In genomic region chr1:171742577-171742922, GRCh38 we compare ENCODE assay signal across 8 cellular contexts. TPM values are rescaled to one million over a fixed set of nuclear protein-coding genes. Genes with fewer than 3 reads are reported as not detected.
DNase-seq lines count a peak whose midpoint lies in the region; ATAC-seq and TF ChIP-seq lines count a peak whose summit lies in the region.

No MANE protein-coding gene starts in this region.

- H3K9me3 Mint-ChIP-seq in activated CD8-positive, alpha-beta T cell treated with anti-CD3 and anti-CD28 coated beads, Interleukin-2, amount 10 ng/mL, durations not matched to agents 7 days and 5 days (ENCODE audit: insufficient read depth): no peaks in the 10 kb centered on the region
- no peaks in the 10 kb centered on the region for H3K9me3 Mint-ChIP-seq in neural crest cell

- H3K27ac Mint-ChIP-seq in activated CD8-positive, alpha-beta T cell treated with anti-CD3 and anti-CD28 coated beads, Interleukin-2, amount 10 ng/mL, durations not matched to agents 7 days and 5 days: peak overlapping the region; percentile 99
- peak overlapping the region; percentile 100 for H3K27ac Mint-ChIP-seq in neural crest cell (ENCODE audit: unreplicated experiment)

- peak overlapping the region; percentile 82 for H3K4me3 ChIP-seq in fibroblast of pulmonary artery (replicated peaks; ENCODE audit: low read depth, low read length)

- POLR2A ChIA-PET in activated CD8-positive, alpha-beta T cell treated with anti-CD3 and anti-CD28 coated beads, Interleukin-2, amount 10 ng/mL, durations not matched to agents 7 days and 5 days (lab: Charles Lee): interaction anchor here (0.6 to 4.2 kb wide), 8 partner anchors 12 to 256 kb away, joined by 3 to 35 read pairs (median 5); partner anchors contain the start of genes METTL13 and PRRC2C

- ATAC-seq in GM19397 (IDR thresholded peaks at IDR 0.05; ENCODE audit: unreplicated experiment) (peak; percentile 2), HG03025 (IDR thresholded peaks at IDR 0.05; ENCODE audit: low FRiP score, unreplicated experiment) (no peak)
- peak; percentile 5 for ATAC-seq in activated CD8-positive, alpha-beta T cell treated with anti-CD3 and anti-CD28 coated beads, Interleukin-2, amount 10 ng/mL, durations not matched to agents 7 days and 5 days

- H3K4me1 Mint-ChIP-seq in activated CD8-positive, alpha-beta T cell treated with anti-CD3 and anti-CD28 coated beads, Interleukin-2, amount 10 ng/mL, durations not matched to agents 7 days and 5 days (ENCODE audit: low read depth): peaks cover 49% of the 10 kb centered on the region
- H3K4me1 Mint-ChIP-seq in neural crest cell: peaks cover 41% of the 10 kb centered on the region

- peaks cover 13% of the 10 kb centered on the region for H3K36me3 Mint-ChIP-seq in activated CD8-positive, alpha-beta T cell treated with anti-CD3 and anti-CD28 coated beads, Interleukin-2, amount 10 ng/mL, durations not matched to agents 7 days and 5 days (ENCODE audit: low read depth)
- no peaks in the 10 kb centered on the region for H3K36me3 Mint-ChIP-seq in neural crest cell (ENCODE audit: low read depth)

- no peaks in the 10 kb centered on the region for H3K27me3 Mint-ChIP-seq in activated CD8-positive, alpha-beta T cell treated with anti-CD3 and anti-CD28 coated beads, Interleukin-2, amount 10 ng/mL, durations not matched to agents 7 days and 5 days (ENCODE audit: low read depth)
- H3K27me3 Mint-ChIP-seq in neural crest cell (ENCODE audit: low read depth): no peaks in the 10 kb centered on the region

- DNase-seq in LoVo (ENCODE audit: low spot score): peak; percentile 49
- peak; percentile 32 for DNase-seq in activated CD8-positive, alpha-beta T cell treated with anti-CD3 and anti-CD28 coated beads, Interleukin-2, amount 10 ng/mL, durations not matched to agents 7 days and 5 days
- DNase-seq in fibroblast of pulmonary artery (ENCODE audit: low read depth): peak; percentile 22
- no peak for DNase-seq in neural crest cell (ENCODE audit: low read depth, low spot score)
- DNase-seq in NCI-H774 (lab: John Stamatoyannopoulos, UW): no peak

- H3K27ac ChIP-seq in C4-2B: peak overlapping the region; percentile 86

- H3K4me3 Mint-ChIP-seq in activated CD8-positive, alpha-beta T cell treated with anti-CD3 and anti-CD28 coated beads, Interleukin-2, amount 10 ng/mL, durations not matched to agents 7 days and 5 days: peak overlapping the region; percentile 98
- H3K4me3 Mint-ChIP-seq in neural crest cell: peak overlapping the region; percentile 100

- CTCF ChIA-PET in activated CD8-positive, alpha-beta T cell treated with anti-CD3 and anti-CD28 coated beads, Interleukin-2, amount 10 ng/mL, durations not matched to agents 7 days and 5 days (lab: Charles Lee): interaction anchor here (1.2 to 7.0 kb wide), 7 partner anchors 36 to 258 kb away, joined by 3 to 48 read pairs (median 5); partner anchors contain the start of gene METTL13

- TF ChIP-seq CTCF in C4-2B (conservative IDR thresholded peaks at IDR 0.05): no peak
- TF ChIP-seq CTCF in fibroblast of pulmonary artery (IDR thresholded peaks at IDR 0.05; ENCODE audit: low read length, missing control alignments): no peak
- no peak for TF ChIP-seq CTCF in neural crest cell (conservative IDR thresholded peaks at IDR 0.05)

RNA-seq across cellular contexts. Expression of gene VAMP4, which starts 0.7 kb away (rescaled TPM):
- total RNA-seq in activated CD8-positive, alpha-beta T cell treated with anti-CD3 and anti-CD28 coated beads, Interleukin-2, amount 10 ng/mL, durations not matched to agents 7 days and 5 days: 10 to 100 TPM; 12.2 to 13.0 TPM
- 10.3 and 11.1 TPM in 2 replicates for total RNA-seq in neural crest cell

RNA-seq across cellular contexts. Expression of gene METTL13, which starts 38.9 kb away (rescaled TPM):
- 10 to 100 TPM; 38.5 to 44.5 TPM for total RNA-seq in activated CD8-positive, alpha-beta T cell treated with anti-CD3 and anti-CD28 coated beads, Interleukin-2, amount 10 ng/mL, durations not matched to agents 7 days and 5 days
- total RNA-seq in neural crest cell: 35.6 TPM in 2 replicates

Comparison
In these comparisons a context has a peak if more than half of its experiments do, and no peak if none do; other contexts are left out.
1. DNase-seq: peak in LoVo (single experiment), activated CD8-positive, alpha-beta T cell treated with anti-CD3 and anti-CD28 coated beads, Interleukin-2, amount 10 ng/mL, durations not matched to agents 7 days and 5 days (single experiment) and fibroblast of pulmonary artery (single experiment); none in neural crest cell (single experiment) and NCI-H774 (single experiment).